8 cellular contexts compared by ENCODE assay signal in genomic region chr19:35030257-35031071, GRCh38. TPM values are rescaled to one million over a fixed set of nuclear protein-coding genes. Genes with fewer than 3 reads are reported as not detected.
DNase-seq lines count a peak whose midpoint lies in the region; ATAC-seq and TF ChIP-seq lines count a peak whose summit lies in the region.

TSS of gene SCN1B (plus strand) at chr19:35030470. CDS start at chr19:35030821, 351 bp downstream.

- H3K27me3 ChIP-seq in GM23248 (replicated peaks; ENCODE audit: insufficient read depth): no peaks in the 10 kb centered on the region
- H3K27me3 ChIP-seq in heart right ventricle: peaks cover 0 to 22% (median 0%) of the 10 kb centered on the region in 7 donors
- no peaks in the 10 kb centered on the region for H3K27me3 ChIP-seq in prostate gland (replicated peaks; ENCODE audit: insufficient read depth)

- no peak for TF ChIP-seq POLR2A in prostate gland (IDR thresholded peaks at IDR 0.05)

- peaks cover 5% of the 10 kb centered on the region for H3F3A ChIP-seq in GM23248 (ENCODE audit: insufficient read depth)

- H3K27ac ChIP-seq in GM23248 (no peak within 1 kb of the TSS), heart right ventricle (peak within 1 kb of the TSS in 9 of 10 donors; percentile 31 to 65 (median 61)), prostate gland (peak within 1 kb of the TSS; percentile 14 to 19)

- H3K79me2 ChIP-seq in GM23248 (ENCODE audit: insufficient read depth): no peaks in the 10 kb centered on the region

- ATAC-seq in SK-N-SH treated with all-trans-retinoic acid at 6 μM for 48 hours: peak; percentile 81
- ATAC-seq in heart right ventricle: peak; percentile 63 to 82 (median 74)
- no peak for ATAC-seq in HG03039 (IDR thresholded peaks at IDR 0.05; ENCODE audit: unreplicated experiment)

- H3K9ac ChIP-seq in GM23248: peak within 1 kb of the TSS; percentile 48

- no peaks in the 10 kb centered on the region for H4K20me1 ChIP-seq in GM23248 (ENCODE audit: insufficient read depth)

- WGBS in GM23248 (ENCODE audit: low coverage in 1 of 2, low lambda C conversion rate in 2 of 2, missing lambda C conversion rate in 2 of 2), 2 experiments: 1% methylated on average over 87 of the region's 118 CpGs; no CpG with 5 or more reads in 1 of the 2 experiments
- WGBS in heart right ventricle, 2 donors: 0 to 1% methylated on average over 72 to 103 of the region's 118 CpGs
- under 1% methylated on average over 82 of the region's 118 CpGs for WGBS in prostate gland

- H3K4me2 ChIP-seq in GM23248 (ENCODE audit: unreplicated experiment): peak within 1 kb of the TSS; percentile 78

- intact Hi-C loops in heart right ventricle (cut with DNase I): no loop called here
- intact Hi-C loops in prostate gland (cut with DNase I): no loop called here

- H3K9me3 ChIP-seq in GM23248 (ENCODE audit: low read depth): no peaks in the 10 kb centered on the region
- no peaks in the 10 kb centered on the region for H3K9me3 ChIP-seq in heart right ventricle
- no peaks in the 10 kb centered on the region for H3K9me3 ChIP-seq in prostate gland

- no peak for TF ChIP-seq CTCF in heart right ventricle (IDR thresholded peaks at IDR 0.05)
- no peak for TF ChIP-seq CTCF in prostate gland (IDR thresholded peaks at IDR 0.05)

- DNase-seq in A172 (ENCODE audit: low spot score) (peak; percentile 59), GM23248 (peak; percentile 85), heart right ventricle (peak; percentile 61 to 73), prostate gland (ENCODE audit: low spot score) (no peak), ureter (ENCODE audit: low spot score) (peak; percentile 65)
- DNase-seq in activated naive CD8-positive, alpha-beta T cell treated with anti-CD3 and anti-CD28 coated beads, Interleukin-2, amount 50 U/mL, for 16 hours (ENCODE audit: low read depth, low spot score): peak; percentile 46

- peak within 1 kb of the TSS; percentile 80 for H2AFZ ChIP-seq in GM23248

- H3K4me3 ChIP-seq in GM23248: peak within 1 kb of the TSS; percentile 69
- peak within 1 kb of the TSS; percentile 14 to 69 (median 57) for H3K4me3 ChIP-seq in heart right ventricle
- H3K4me3 ChIP-seq in prostate gland: peak within 1 kb of the TSS; percentile 40 to 60

- H3K4me1 ChIP-seq in GM23248 (ENCODE audit: insufficient read depth): no peaks in the 10 kb centered on the region
- peaks cover 0 to 20% (median 11%) of the 10 kb centered on the region in 9 donors for H3K4me1 ChIP-seq in heart right ventricle
- H3K4me1 ChIP-seq in prostate gland (replicated peaks): no peaks in the 10 kb centered on the region

- no peaks in the 10 kb centered on the region for H3K9me2 ChIP-seq in GM23248 (ENCODE audit: insufficient read depth)

- in situ Hi-C loops in GM23248 (cut with MboI): no loop called here

- H3K36me3 ChIP-seq in GM23248 (ENCODE audit: low read depth) (no peaks in the 10 kb centered on the region), heart right ventricle (peaks cover 0 to 41% (median 15%) of the 10 kb centered on the region in 9 donors), prostate gland (peaks cover 0 to 6% of the 10 kb centered on the region in 2 donors)

TF ChIP-seq in SK-N-SH treated with all-trans-retinoic acid at 6 μM for 48 hours, 23 proteins besides CTCF, POLR2A, EP300 and RAD21:
- TF ChIP-seq PATZ1 (CRISPR knock-in tag; IDR thresholded peaks at IDR 0.05; ENCODE audit: borderline replicate concordance) (no peak), CSRNP3 (CRISPR knock-in tag; IDR thresholded peaks at IDR 0.05) (no peak), CSDC2 (CRISPR knock-in tag; IDR thresholded peaks at IDR 0.05) (no peak), TCF4 (CRISPR knock-in tag; IDR thresholded peaks at IDR 0.05; ENCODE audit: borderline replicate concordance) (no peak), ZNF565 (CRISPR knock-in tag; conservative IDR thresholded peaks at IDR 0.05; ENCODE audit: low read depth) (no peak), SNAI2 (CRISPR knock-in tag; IDR thresholded peaks at IDR 0.05) (no peak), ARNTL (CRISPR knock-in tag; IDR thresholded peaks at IDR 0.05; ENCODE audit: borderline replicate concordance, low read depth) (no peak), POU6F1 (CRISPR knock-in tag; IDR thresholded peaks at IDR 0.05; ENCODE audit: borderline replicate concordance, low read depth) (no peak), ZNF70 (CRISPR knock-in tag; IDR thresholded peaks at IDR 0.05) (no peak), ISL1 (CRISPR knock-in tag; IDR thresholded peaks at IDR 0.05) (no peak), ZFP3 (CRISPR knock-in tag; IDR thresholded peaks at IDR 0.05) (no peak), PPARA (CRISPR knock-in tag; IDR thresholded peaks at IDR 0.05; ENCODE audit: borderline replicate concordance) (no peak), TOX (CRISPR knock-in tag; IDR thresholded peaks at IDR 0.05; ENCODE audit: borderline replicate concordance) (no peak), ESRRG (CRISPR knock-in tag; IDR thresholded peaks at IDR 0.05) (no peak), BACH2 (CRISPR knock-in tag; IDR thresholded peaks at IDR 0.05; ENCODE audit: borderline replicate concordance) (no peak), ZC3H10 (CRISPR knock-in tag; IDR thresholded peaks at IDR 0.05) (no peak), CREB5 (CRISPR knock-in tag; IDR thresholded peaks at IDR 0.05; ENCODE audit: low read depth) (no peak)

RNA-seq across cellular contexts. Expression of gene SCN1B, which starts in this region (rescaled TPM):
- total RNA-seq in A172 (2014; rRNA removed; shearing (Covaris generic)): 8.5 and 10.8 TPM in 2 replicates
- 1.7 and 2.0 TPM in 2 replicates for total RNA-seq in GM23248 (2014; rRNA removed; shearing (Covaris generic))
- polyA plus RNA-seq in GM23248 (2016; fragmentation: Nextera tagmentation; extraction: Ambion mirVana) (1.5 and 1.8 TPM in 2 replicates), heart right ventricle (10 to 100 TPM; 24.5 to 60.5 TPM)
- total RNA-seq in heart right ventricle (10 to 100 TPM; 33.1 to 70.5 (median 41.5) TPM), prostate gland (10 to 100 TPM in 1 of 2 donors, 1 to 10 TPM in 1; 9.7 to 10.6 TPM), ureter (9.8 TPM)
